Comparison of ENCODE assay signal across 33 cellular contexts in the genomic region with DNA sequence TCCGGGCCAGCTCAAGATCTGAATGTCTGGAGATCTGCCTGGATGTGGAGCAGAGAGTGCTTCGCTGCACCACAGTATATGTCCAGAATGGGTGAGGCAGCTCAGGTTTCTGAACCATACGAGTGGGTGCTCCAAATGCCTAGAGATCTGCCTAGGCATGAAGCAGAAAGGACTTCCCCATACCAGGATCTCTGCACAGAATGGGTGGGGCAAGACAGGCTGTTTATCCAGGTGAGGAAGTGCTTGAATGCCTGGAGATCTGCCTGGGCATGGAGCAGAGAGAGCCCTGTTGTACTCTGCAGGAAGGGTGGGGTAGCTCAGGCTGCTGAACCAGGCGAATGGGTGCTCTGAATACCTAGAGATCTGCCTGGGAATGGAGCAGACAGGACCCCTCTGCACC. TPM values are rescaled to one million over a fixed set of nuclear protein-coding genes. Genes with fewer than 3 reads are reported as not detected.
"Had no signal": no experiment of that assay in that cellular context is flagged by ENCODE, and none has a peak within 500 bp of the region (broad histone marks: within the 10 kb centered on the region; RNA-seq: fewer than 3 reads in every experiment).

No MANE protein-coding gene starts in this region.

- FAIRE-seq: colon had no signal

- H3K27me3 ChIP-seq: heart left ventricle, tibial nerve had no signal

- H3K36me3 ChIP-seq: heart left ventricle, lower lobe of right lung, tibial nerve had no signal

- H3K27ac ChIP-seq: heart left ventricle, lower lobe of right lung, skin epidermis had no signal

- H3K4me1 Mint-ChIP-seq: activated B cell treated with CpG ODN at 0.5 μM for 24 hours; activated naive CD4-positive, alpha-beta T cell treated with anti-CD3 and anti-CD28 coated beads, Interleukin-2, amount 50 U/mL, for 24 hours; activated naive CD8-positive, alpha-beta T cell treated with anti-CD3 and anti-CD28 coated beads, Interleukin-2, amount 50 U/mL, for 24 hours; activated T-helper 17 cell treated with anti-CD3 and anti-CD28 coated beads, Interleukin-2, amount 50 U/mL, for 72 hours; immature natural killer cell had no signal

- H3K36me3 Mint-ChIP-seq: activated naive CD4-positive, alpha-beta T cell treated with anti-CD3 and anti-CD28 coated beads, Interleukin-2, amount 50 U/mL, for 24 hours; immature natural killer cell; natural killer cell treated with Interleukin-12 subunit alpha and Interleukin-12 subunit beta and Interleukin-15 and Interleukin-18, amount 100 ng/mL, for 72 hours had no signal

- ATAC-seq: activated CD8-positive, alpha-beta T cell treated with anti-CD3 and anti-CD28 coated beads for 36 hours; activated naive CD8-positive, alpha-beta T cell treated with anti-CD3 and anti-CD28 coated beads, Interleukin-2, amount 50 U/mL, for 24 hours; activated T-cell treated with anti-CD3 and anti-CD28 coated beads, Interleukin-2, amount 50 U/mL, for 4 hours; activated T-helper 17 cell treated with anti-CD3 and anti-CD28 coated beads, Interleukin-2, amount 50 U/mL, for 72 hours; heart left ventricle; lower lobe of right lung; mucosa of descending colon; natural killer cell treated with Interleukin-12 subunit alpha and Interleukin-12 subunit beta and Interleukin-15 and Interleukin-18, amount 100 ng/mL, for 72 hours had no signal

- H3K27ac Mint-ChIP-seq: activated B cell treated with CpG ODN at 0.5 μM for 24 hours; activated CD8-positive, alpha-beta T cell treated with anti-CD3 and anti-CD28 coated beads for 36 hours; activated naive CD4-positive, alpha-beta T cell treated with anti-CD3 and anti-CD28 coated beads, Interleukin-2, amount 50 U/mL, for 24 hours; activated naive CD8-positive, alpha-beta T cell treated with anti-CD3 and anti-CD28 coated beads, Interleukin-2, amount 50 U/mL, for 24 hours; activated T-helper 17 cell treated with anti-CD3 and anti-CD28 coated beads, Interleukin-2, amount 50 U/mL, for 72 hours; immature natural killer cell; natural killer cell treated with Interleukin-12 subunit alpha and Interleukin-12 subunit beta and Interleukin-15 and Interleukin-18, amount 100 ng/mL, for 72 hours; T-helper 1 cell treated with Interleukin-12 subunit alpha and Interleukin-12 subunit beta and Interleukin-4 antibody, amounts not matched to agents 30 μg/mL and 1 μg/mL, for 36 hours had no signal

- DNase-seq: activated B cell treated with CpG ODN at 0.5 μM for 24 hours; activated CD4-positive, alpha-beta T cell treated with anti-CD3 and anti-CD28 coated beads, Interleukin-2, amount 50 U/mL, for 1 hour; activated CD8-positive, alpha-beta T cell treated with anti-CD3 and anti-CD28 coated beads for 36 hours; activated naive CD8-positive, alpha-beta T cell treated with anti-CD3 and anti-CD28 coated beads, Interleukin-2, amount 50 U/mL, for 24 hours; activated T-cell treated with anti-CD3 and anti-CD28 coated beads, Interleukin-2, amount 50 U/mL, for 4 hours; amygdala; dermis blood vessel endothelial cell; effector CD4-positive, alpha-beta T cell; heart left ventricle; hypothalamus; immature natural killer cell; lower lobe of right lung; mesendoderm; mucosa of descending colon; stimulated activated CD4-positive, alpha-beta T cell treated with anti-CD3 and anti-CD28 coated beads, Interleukin-2, amount 100 ng/mL, for 24 hours; stimulated activated naive CD4-positive, alpha-beta T cell; T1000 had no signal

- H3K9me3 Mint-ChIP-seq: activated B cell treated with CpG ODN at 0.5 μM for 24 hours; activated CD8-positive, alpha-beta T cell treated with anti-CD3 and anti-CD28 coated beads for 36 hours; activated naive CD4-positive, alpha-beta T cell treated with anti-CD3 and anti-CD28 coated beads, Interleukin-2, amount 50 U/mL, for 24 hours; activated naive CD8-positive, alpha-beta T cell treated with anti-CD3 and anti-CD28 coated beads, Interleukin-2, amount 50 U/mL, for 24 hours; activated T-cell treated with anti-CD3 and anti-CD28 coated beads, Interleukin-2, amount 50 U/mL, for 4 hours; activated T-helper 17 cell treated with anti-CD3 and anti-CD28 coated beads, Interleukin-2, amount 50 U/mL, for 72 hours; natural killer cell treated with Interleukin-12 subunit alpha and Interleukin-12 subunit beta and Interleukin-15 and Interleukin-18, amount 100 ng/mL, for 72 hours; T-helper 1 cell treated with Interleukin-12 subunit alpha and Interleukin-12 subunit beta and Interleukin-4 antibody, amounts not matched to agents 30 μg/mL and 1 μg/mL, for 36 hours had no signal

- H3K9me3 ChIP-seq: heart left ventricle, lower lobe of right lung, mucosa of descending colon, tibial nerve had no signal

- H3K4me3 ChIP-seq: heart left ventricle, lower lobe of right lung, mucosa of descending colon, skin epidermis, tibial nerve had no signal

- H3K4me3 Mint-ChIP-seq: activated B cell treated with CpG ODN at 0.5 μM for 24 hours; activated CD8-positive, alpha-beta T cell treated with anti-CD3 and anti-CD28 coated beads for 36 hours; activated naive CD4-positive, alpha-beta T cell treated with anti-CD3 and anti-CD28 coated beads, Interleukin-2, amount 50 U/mL, for 24 hours; activated naive CD8-positive, alpha-beta T cell treated with anti-CD3 and anti-CD28 coated beads, Interleukin-2, amount 50 U/mL, for 24 hours; activated T-cell treated with anti-CD3 and anti-CD28 coated beads, Interleukin-2, amount 50 U/mL, for 4 hours; activated T-helper 17 cell treated with anti-CD3 and anti-CD28 coated beads, Interleukin-2, amount 50 U/mL, for 72 hours; immature natural killer cell; natural killer cell treated with Interleukin-12 subunit alpha and Interleukin-12 subunit beta and Interleukin-15 and Interleukin-18, amount 100 ng/mL, for 72 hours; T-helper 1 cell treated with Interleukin-12 subunit alpha and Interleukin-12 subunit beta and Interleukin-4 antibody, amounts not matched to agents 30 μg/mL and 1 μg/mL, for 36 hours had no signal

- H3K4me1 ChIP-seq: heart left ventricle, lower lobe of right lung, tibial nerve had no signal

- H3K27me3 Mint-ChIP-seq: activated B cell treated with CpG ODN at 0.5 μM for 24 hours; activated CD8-positive, alpha-beta T cell treated with anti-CD3 and anti-CD28 coated beads for 36 hours; activated naive CD4-positive, alpha-beta T cell treated with anti-CD3 and anti-CD28 coated beads, Interleukin-2, amount 50 U/mL, for 24 hours; activated naive CD8-positive, alpha-beta T cell treated with anti-CD3 and anti-CD28 coated beads, Interleukin-2, amount 50 U/mL, for 24 hours; activated T-helper 17 cell treated with anti-CD3 and anti-CD28 coated beads, Interleukin-2, amount 50 U/mL, for 72 hours had no signal

RNA-seq across cellular contexts. Expression of a gene that starts 45.4 kb away (rescaled TPM):
- total RNA-seq: activated B cell treated with CpG ODN at 0.5 μM for 24 hours; activated CD8-positive, alpha-beta T cell treated with anti-CD3 and anti-CD28 coated beads for 36 hours; activated T-cell treated with anti-CD3 and anti-CD28 coated beads, Interleukin-2, amount 50 U/mL, for 4 hours; activated T-helper 17 cell treated with anti-CD3 and anti-CD28 coated beads, Interleukin-2, amount 50 U/mL, for 72 hours; dermis blood vessel endothelial cell; epithelial cell of proximal tubule; fibroblast of villous mesenchyme; heart left ventricle; kidney epithelial cell; lower lobe of right lung; mucosa of descending colon; myocyte; natural killer cell treated with Interleukin-12 subunit alpha and Interleukin-12 subunit beta and Interleukin-15 and Interleukin-18, amount 100 ng/mL, for 72 hours; osteoblast; posterior vena cava; sciatic nerve; temporal lobe; tibial nerve; urinary bladder had no signal
- polyA plus RNA-seq: heart left ventricle, immature natural killer cell, urinary bladder had no signal
